ENCODE assay signal across 1 cellular context in the genomic region with DNA sequence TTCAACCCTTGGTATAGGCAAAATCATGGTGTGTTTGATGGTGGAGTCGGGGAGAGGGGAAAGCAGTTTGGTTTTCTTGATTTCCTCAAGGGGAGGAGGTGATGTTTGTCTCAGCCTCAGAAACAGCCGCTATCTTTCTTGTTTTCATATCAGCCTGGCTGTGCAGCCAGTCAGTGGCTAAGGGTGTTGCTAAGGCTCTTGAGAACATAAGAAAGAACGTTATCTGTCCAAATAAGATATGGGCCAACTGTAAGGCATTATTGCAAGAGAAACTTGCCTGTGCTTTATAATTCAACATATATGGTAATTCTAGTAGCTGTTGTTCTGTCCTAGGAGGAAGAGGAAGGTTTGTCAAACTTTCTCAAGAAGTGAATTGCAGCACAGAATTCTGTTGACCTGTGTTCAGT.
TF ChIP-seq lines count a peak whose summit lies in the region.

No MANE protein-coding gene starts in this region.

TF ChIP-seq in K562, 482 proteins besides CTCF, POLR2A, EP300 and RAD21 (continued from another document):
- TF ChIP-seq, protein P1, sequence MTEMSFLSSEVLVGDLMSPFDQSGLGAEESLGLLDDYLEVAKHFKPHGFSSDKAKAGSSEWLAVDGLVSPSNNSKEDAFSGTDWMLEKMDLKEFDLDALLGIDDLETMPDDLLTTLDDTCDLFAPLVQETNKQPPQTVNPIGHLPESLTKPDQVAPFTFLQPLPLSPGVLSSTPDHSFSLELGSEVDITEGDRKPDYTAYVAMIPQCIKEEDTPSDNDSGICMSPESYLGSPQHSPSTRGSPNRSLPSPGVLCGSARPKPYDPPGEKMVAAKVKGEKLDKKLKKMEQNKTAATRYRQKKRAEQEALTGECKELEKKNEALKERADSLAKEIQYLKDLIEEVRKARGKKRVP (CRISPR knock-in tag; IDR thresholded peaks at IDR 0.05), result peak; percentile 12; the same call in 1 of the 2 replicates
- TF ChIP-seq SLC30A9 (CRISPR knock-in tag; IDR thresholded peaks at IDR 0.05) (no peak), ARID1B (IDR thresholded peaks at IDR 0.05) (peak; percentile 71), MAZ (CRISPR knock-in tag; conservative IDR thresholded peaks at IDR 0.05 in 1 of 2, IDR thresholded peaks at IDR 0.05 in 1 of 2) (no peak), ZNF12 (CRISPR knock-in tag; IDR thresholded peaks at IDR 0.05) (peak; percentile 96), TRIM24 (IDR thresholded peaks at IDR 0.05) (peak in 1 of 2 experiments; percentile 50; a peak in 1 of 4 replicates), ZBED1 (IDR thresholded peaks at IDR 0.05) (no peak), SOX6 (IDR thresholded peaks at IDR 0.05) (peak; percentile 74), TEAD2 (tag; IDR thresholded peaks at IDR 0.05) (no peak), TBL1XR1 (IDR thresholded peaks at IDR 0.05; ENCODE audit: low read length in 2 of 2) (peak in 1 of 2 experiments; percentile 35; a peak in 1 of 4 replicates), SMARCA4 (IDR thresholded peaks at IDR 0.05) (peak; percentile 39; the same call in 1 of the 2 replicates), CBFA2T3 (IDR thresholded peaks at IDR 0.05) (peak; percentile 33), ZNF644 (tag; IDR thresholded peaks at IDR 0.05; ENCODE audit: low read depth) (no peak), ZZZ3 (IDR thresholded peaks at IDR 0.05) (no peak), TCF3 (CRISPR knock-in tag; IDR thresholded peaks at IDR 0.05) (peak; percentile 61; the same call in 1 of the 2 replicates), SRSF1 (IDR thresholded peaks at IDR 0.05; ENCODE audit: low read depth, low read length) (no peak), SMARCA5 (IDR thresholded peaks at IDR 0.05) (no peak), TEAD4 (IDR thresholded peaks at IDR 0.05; ENCODE audit: low read length) (peak; percentile 29; the same call in 1 of the 2 replicates), TEAD4 (CRISPR knock-in tag; IDR thresholded peaks at IDR 0.05; ENCODE audit: borderline replicate concordance) (no peak), TGIF2 (CRISPR knock-in tag; IDR thresholded peaks at IDR 0.05) (no peak), MTF1 (CRISPR knock-in tag; IDR thresholded peaks at IDR 0.05; ENCODE audit: borderline replicate concordance) (no peak), MEIS2 (IDR thresholded peaks at IDR 0.05; ENCODE audit: partially characterized antibody) (peak; percentile 73), LEF1 (IDR thresholded peaks at IDR 0.05) (0 out of 2 replicates have a peak, but pooled peaks have one; percentile 37), ZFP36 (IDR thresholded peaks at IDR 0.05; ENCODE audit: low read depth, low read length, partially characterized antibody) (peak; percentile 41), POLR2AphosphoS2 (IDR thresholded peaks at IDR 0.05; ENCODE audit: low read length) (no peak), RCOR1 (IDR thresholded peaks at IDR 0.05; ENCODE audit: borderline replicate concordance in 1 of 2, low read depth in 2 of 2, low read length in 2 of 2) (peak in 1 of 2 experiments; percentile 77; a peak in 1 of 4 replicates), EWSR1 (IDR thresholded peaks at IDR 0.05; ENCODE audit: borderline replicate concordance, low read depth, partially characterized antibody) (no peak), KDM1A (IDR thresholded peaks at IDR 0.05) (no peak), CBX5 (IDR thresholded peaks at IDR 0.05; ENCODE audit: borderline replicate concordance, low read depth) (0 out of 2 replicates have a peak, but pooled peaks have one; percentile 23), SMAD4 (CRISPR knock-in tag; conservative IDR thresholded peaks at IDR 0.05) (peak; percentile 64), L3MBTL2 (IDR thresholded peaks at IDR 0.05) (peak; percentile 12; the same call in 1 of the 2 replicates), FOXA3 (CRISPR knock-in tag; conservative IDR thresholded peaks at IDR 0.05 in 1 of 2, IDR thresholded peaks at IDR 0.05 in 1 of 2) (peak in 1 of 2 experiments; percentile 76; a peak in 2 of 4 replicates), PURB (CRISPR knock-in tag; IDR thresholded peaks at IDR 0.05; ENCODE audit: low read depth) (no peak), DPF2 (IDR thresholded peaks at IDR 0.05) (0 out of 2 replicates have a peak, but pooled peaks have one; percentile 46), STAT5A (IDR thresholded peaks at IDR 0.05; ENCODE audit: borderline replicate concordance, low read length) (no peak), ZNF197 (CRISPR knock-in tag; IDR thresholded peaks at IDR 0.05; ENCODE audit: low read depth) (no peak), SPI1 (IDR thresholded peaks at IDR 0.05; ENCODE audit: borderline replicate concordance, low read depth, low read length) (no peak), NCOR1 (IDR thresholded peaks at IDR 0.05) (peak; percentile 37), TAL1 (IDR thresholded peaks at IDR 0.05) (peak; percentile 50), CEBPG (CRISPR knock-in tag; IDR thresholded peaks at IDR 0.05) (peak; percentile 71; the same call in 1 of the 2 replicates), CEBPG (tag; conservative IDR thresholded peaks at IDR 0.05 in 1 of 2, IDR thresholded peaks at IDR 0.05 in 1 of 2) (peak; percentile 66 to 89; a peak in 3 of 4 replicates), ZNF431 (CRISPR knock-in tag; IDR thresholded peaks at IDR 0.05) (no peak), RFX1 (IDR thresholded peaks at IDR 0.05) (peak; percentile 54), CBFA2T2 (conservative IDR thresholded peaks at IDR 0.05) (no peak), SRF (CRISPR knock-in tag; IDR thresholded peaks at IDR 0.05) (peak in 1 of 2 experiments; percentile 66; a peak in 1 of 4 replicates), CEBPB (tag; IDR thresholded peaks at IDR 0.05) (peak; percentile 81)
- TF ChIP-seq, protein P2, sequence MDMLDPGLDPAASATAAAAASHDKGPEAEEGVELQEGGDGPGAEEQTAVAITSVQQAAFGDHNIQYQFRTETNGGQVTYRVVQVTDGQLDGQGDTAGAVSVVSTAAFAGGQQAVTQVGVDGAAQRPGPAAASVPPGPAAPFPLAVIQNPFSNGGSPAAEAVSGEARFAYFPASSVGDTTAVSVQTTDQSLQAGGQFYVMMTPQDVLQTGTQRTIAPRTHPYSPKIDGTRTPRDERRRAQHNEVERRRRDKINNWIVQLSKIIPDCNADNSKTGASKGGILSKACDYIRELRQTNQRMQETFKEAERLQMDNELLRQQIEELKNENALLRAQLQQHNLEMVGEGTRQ (CRISPR knock-in tag; IDR thresholded peaks at IDR 0.05), result no peak
- TF ChIP-seq, protein P3, sequence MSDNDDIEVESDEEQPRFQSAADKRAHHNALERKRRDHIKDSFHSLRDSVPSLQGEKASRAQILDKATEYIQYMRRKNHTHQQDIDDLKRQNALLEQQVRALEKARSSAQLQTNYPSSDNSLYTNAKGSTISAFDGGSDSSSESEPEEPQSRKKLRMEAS (CRISPR knock-in tag; IDR thresholded peaks at IDR 0.05), result no peak
- TF ChIP-seq, protein P4, sequence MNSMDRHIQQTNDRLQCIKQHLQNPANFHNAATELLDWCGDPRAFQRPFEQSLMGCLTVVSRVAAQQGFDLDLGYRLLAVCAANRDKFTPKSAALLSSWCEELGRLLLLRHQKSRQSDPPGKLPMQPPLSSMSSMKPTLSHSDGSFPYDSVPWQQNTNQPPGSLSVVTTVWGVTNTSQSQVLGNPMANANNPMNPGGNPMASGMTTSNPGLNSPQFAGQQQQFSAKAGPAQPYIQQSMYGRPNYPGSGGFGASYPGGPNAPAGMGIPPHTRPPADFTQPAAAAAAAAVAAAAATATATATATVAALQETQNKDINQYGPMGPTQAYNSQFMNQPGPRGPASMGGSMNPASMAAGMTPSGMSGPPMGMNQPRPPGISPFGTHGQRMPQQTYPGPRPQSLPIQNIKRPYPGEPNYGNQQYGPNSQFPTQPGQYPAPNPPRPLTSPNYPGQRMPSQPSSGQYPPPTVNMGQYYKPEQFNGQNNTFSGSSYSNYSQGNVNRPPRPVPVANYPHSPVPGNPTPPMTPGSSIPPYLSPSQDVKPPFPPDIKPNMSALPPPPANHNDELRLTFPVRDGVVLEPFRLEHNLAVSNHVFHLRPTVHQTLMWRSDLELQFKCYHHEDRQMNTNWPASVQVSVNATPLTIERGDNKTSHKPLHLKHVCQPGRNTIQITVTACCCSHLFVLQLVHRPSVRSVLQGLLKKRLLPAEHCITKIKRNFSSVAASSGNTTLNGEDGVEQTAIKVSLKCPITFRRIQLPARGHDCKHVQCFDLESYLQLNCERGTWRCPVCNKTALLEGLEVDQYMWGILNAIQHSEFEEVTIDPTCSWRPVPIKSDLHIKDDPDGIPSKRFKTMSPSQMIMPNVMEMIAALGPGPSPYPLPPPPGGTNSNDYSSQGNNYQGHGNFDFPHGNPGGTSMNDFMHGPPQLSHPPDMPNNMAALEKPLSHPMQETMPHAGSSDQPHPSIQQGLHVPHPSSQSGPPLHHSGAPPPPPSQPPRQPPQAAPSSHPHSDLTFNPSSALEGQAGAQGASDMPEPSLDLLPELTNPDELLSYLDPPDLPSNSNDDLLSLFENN (IDR thresholded peaks at IDR 0.05; ENCODE audit: low read depth in 2 of 2, low read length in 2 of 2), result 0 out of 4 replicates have a peak, but pooled peaks of 1 of the 2 experiments have one; percentile 33
- TF ChIP-seq, protein P5, sequence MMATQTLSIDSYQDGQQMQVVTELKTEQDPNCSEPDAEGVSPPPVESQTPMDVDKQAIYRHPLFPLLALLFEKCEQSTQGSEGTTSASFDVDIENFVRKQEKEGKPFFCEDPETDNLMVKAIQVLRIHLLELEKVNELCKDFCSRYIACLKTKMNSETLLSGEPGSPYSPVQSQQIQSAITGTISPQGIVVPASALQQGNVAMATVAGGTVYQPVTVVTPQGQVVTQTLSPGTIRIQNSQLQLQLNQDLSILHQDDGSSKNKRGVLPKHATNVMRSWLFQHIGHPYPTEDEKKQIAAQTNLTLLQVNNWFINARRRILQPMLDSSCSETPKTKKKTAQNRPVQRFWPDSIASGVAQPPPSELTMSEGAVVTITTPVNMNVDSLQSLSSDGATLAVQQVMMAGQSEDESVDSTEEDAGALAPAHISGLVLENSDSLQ (IDR thresholded peaks at IDR 0.05), result 0 out of 2 replicates have a peak, but pooled peaks have one; percentile 21
- TF ChIP-seq, protein P6, sequence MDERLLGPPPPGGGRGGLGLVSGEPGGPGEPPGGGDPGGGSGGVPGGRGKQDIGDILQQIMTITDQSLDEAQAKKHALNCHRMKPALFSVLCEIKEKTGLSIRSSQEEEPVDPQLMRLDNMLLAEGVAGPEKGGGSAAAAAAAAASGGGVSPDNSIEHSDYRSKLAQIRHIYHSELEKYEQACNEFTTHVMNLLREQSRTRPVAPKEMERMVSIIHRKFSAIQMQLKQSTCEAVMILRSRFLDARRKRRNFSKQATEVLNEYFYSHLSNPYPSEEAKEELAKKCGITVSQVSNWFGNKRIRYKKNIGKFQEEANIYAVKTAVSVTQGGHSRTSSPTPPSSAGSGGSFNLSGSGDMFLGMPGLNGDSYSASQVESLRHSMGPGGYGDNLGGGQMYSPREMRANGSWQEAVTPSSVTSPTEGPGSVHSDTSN (CRISPR knock-in tag; IDR thresholded peaks at IDR 0.05; ENCODE audit: low read depth), result no peak
- TF ChIP-seq, protein P6 (tag; conservative IDR thresholded peaks at IDR 0.05; ENCODE audit: low read depth), result 0 out of 2 replicates have a peak, but pooled peaks have one; percentile 33
